Comparison of ENCODE assay signal across 1 cellular context in the genomic region with DNA sequence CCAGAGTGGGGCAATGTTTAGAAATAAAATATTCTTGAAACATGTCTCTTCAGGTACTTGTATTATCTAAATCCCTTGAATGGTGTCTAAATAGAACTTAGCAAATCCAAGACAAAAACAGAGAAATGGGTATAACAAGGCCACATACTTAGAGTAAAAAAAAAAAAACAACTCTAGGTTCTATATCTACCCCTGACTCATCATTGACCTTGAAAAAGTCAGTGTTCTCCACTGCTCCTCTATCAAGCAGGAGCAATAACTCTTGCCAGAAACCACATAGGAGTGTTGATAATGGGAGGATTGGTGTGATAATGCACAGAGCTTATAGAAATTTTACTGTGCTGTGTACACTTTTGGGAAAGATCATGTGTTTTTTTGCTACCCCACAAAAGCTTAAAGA.
TF ChIP-seq lines count a peak whose summit lies in the region.

No MANE protein-coding gene starts in this region.

TF ChIP-seq in SK-N-SH treated with all-trans-retinoic acid at 6 μM for 48 hours, 23 proteins besides CTCF, POLR2A, EP300 and RAD21 (continued from another document):
- TF ChIP-seq, protein P1, sequence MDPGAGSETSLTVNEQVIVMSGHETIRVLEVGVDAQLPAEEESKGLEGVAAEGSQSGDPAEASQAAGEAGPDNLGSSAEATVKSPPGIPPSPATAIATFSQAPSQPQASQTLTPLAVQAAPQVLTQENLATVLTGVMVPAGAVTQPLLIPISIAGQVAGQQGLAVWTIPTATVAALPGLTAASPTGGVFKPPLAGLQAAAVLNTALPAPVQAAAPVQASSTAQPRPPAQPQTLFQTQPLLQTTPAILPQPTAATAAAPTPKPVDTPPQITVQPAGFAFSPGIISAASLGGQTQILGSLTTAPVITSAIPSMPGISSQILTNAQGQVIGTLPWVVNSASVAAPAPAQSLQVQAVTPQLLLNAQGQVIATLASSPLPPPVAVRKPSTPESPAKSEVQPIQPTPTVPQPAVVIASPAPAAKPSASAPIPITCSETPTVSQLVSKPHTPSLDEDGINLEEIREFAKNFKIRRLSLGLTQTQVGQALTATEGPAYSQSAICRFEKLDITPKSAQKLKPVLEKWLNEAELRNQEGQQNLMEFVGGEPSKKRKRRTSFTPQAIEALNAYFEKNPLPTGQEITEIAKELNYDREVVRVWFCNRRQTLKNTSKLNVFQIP (CRISPR knock-in tag; IDR thresholded peaks at IDR 0.05; ENCODE audit: borderline replicate concordance, low read depth), result no peak
- TF ChIP-seq TCF4 (CRISPR knock-in tag; IDR thresholded peaks at IDR 0.05; ENCODE audit: borderline replicate concordance) (no peak), BACH2 (CRISPR knock-in tag; IDR thresholded peaks at IDR 0.05; ENCODE audit: borderline replicate concordance) (no peak), ZNF70 (CRISPR knock-in tag; IDR thresholded peaks at IDR 0.05) (no peak), TOX (CRISPR knock-in tag; IDR thresholded peaks at IDR 0.05; ENCODE audit: borderline replicate concordance) (no peak), PPARA (CRISPR knock-in tag; IDR thresholded peaks at IDR 0.05; ENCODE audit: borderline replicate concordance) (no peak)
- TF ChIP-seq, protein P2, sequence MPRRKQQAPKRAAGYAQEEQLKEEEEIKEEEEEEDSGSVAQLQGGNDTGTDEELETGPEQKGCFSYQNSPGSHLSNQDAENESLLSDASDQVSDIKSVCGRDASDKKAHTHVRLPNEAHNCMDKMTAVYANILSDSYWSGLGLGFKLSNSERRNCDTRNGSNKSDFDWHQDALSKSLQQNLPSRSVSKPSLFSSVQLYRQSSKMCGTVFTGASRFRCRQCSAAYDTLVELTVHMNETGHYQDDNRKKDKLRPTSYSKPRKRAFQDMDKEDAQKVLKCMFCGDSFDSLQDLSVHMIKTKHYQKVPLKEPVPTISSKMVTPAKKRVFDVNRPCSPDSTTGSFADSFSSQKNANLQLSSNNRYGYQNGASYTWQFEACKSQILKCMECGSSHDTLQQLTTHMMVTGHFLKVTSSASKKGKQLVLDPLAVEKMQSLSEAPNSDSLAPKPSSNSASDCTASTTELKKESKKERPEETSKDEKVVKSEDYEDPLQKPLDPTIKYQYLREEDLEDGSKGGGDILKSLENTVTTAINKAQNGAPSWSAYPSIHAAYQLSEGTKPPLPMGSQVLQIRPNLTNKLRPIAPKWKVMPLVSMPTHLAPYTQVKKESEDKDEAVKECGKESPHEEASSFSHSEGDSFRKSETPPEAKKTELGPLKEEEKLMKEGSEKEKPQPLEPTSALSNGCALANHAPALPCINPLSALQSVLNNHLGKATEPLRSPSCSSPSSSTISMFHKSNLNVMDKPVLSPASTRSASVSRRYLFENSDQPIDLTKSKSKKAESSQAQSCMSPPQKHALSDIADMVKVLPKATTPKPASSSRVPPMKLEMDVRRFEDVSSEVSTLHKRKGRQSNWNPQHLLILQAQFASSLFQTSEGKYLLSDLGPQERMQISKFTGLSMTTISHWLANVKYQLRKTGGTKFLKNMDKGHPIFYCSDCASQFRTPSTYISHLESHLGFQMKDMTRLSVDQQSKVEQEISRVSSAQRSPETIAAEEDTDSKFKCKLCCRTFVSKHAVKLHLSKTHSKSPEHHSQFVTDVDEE (CRISPR knock-in tag; IDR thresholded peaks at IDR 0.05), result no peak
